In the genomic region with DNA sequence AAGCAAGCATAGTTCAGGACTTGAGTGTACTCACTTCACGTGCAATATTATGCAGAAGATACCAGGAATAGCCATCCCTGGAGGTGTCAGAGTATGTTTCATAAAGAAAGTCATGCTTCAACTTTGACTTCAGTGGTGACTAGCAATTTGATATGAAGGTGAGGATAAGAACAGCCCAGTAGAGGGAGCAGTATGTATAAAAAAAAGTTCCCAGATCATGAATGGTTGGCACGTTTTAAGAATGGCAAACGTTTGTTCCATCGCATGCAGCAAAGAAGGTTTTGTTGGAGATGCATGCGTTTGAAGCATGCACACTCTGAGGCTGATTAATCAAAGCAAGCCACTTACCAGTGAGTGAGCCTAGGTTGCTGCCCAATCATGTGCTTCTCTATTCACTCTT, we compare ENCODE assay signal across 12 cellular contexts. TPM values are rescaled to one million over a fixed set of nuclear protein-coding genes. Genes with fewer than 3 reads are reported as not detected.
A peak's percentile ranks its signal among the peaks of the same experiment; 100 is the strongest.
DNase-seq lines count a peak whose midpoint lies in the region; FAIRE-seq and TF ChIP-seq lines count a peak whose summit lies in the region.
"Had no signal": no experiment of that assay in that cellular context is flagged by ENCODE, and none has a peak within 500 bp of the region (broad histone marks: within the 10 kb centered on the region; RNA-seq: fewer than 3 reads in every experiment).

No MANE protein-coding gene starts in this region.

- no peaks in the 10 kb centered on the region for H4K20me1 ChIP-seq in osteoblast (ENCODE audit: insufficient read depth, low read length)

- H3K79me2 ChIP-seq in osteoblast (ENCODE audit: insufficient read depth, low read length) = no peaks in the 10 kb centered on the region

- no peak overlapping the region for H3K4me2 ChIP-seq in osteoblast (ENCODE audit: insufficient read depth, low read length)

- no peaks in the 10 kb centered on the region for H3K9me3 ChIP-seq in osteoblast (ENCODE audit: low read depth, low read length)
- H3K9me3 ChIP-seq: prostate gland, upper lobe of left lung had no signal

- no peak overlapping the region for H3K4me3 ChIP-seq in bronchial epithelial cell (ENCODE audit: low read depth, low read length)
- no peak overlapping the region for H3K4me3 ChIP-seq in osteoblast (ENCODE audit: insufficient read depth, low read length)
- H3K4me3 ChIP-seq: prostate gland, upper lobe of left lung had no signal

- H3K27ac ChIP-seq in osteoblast (ENCODE audit: low read depth, low read length) = no peak overlapping the region
- H3K27ac ChIP-seq: prostate gland, upper lobe of left lung had no signal

- no peak overlapping the region for H2AFZ ChIP-seq in osteoblast (ENCODE audit: low read length)

- H3K27me3 ChIP-seq in bronchial epithelial cell (ENCODE audit: control insufficient read depth, insufficient read depth, low read length) = no peaks in the 10 kb centered on the region
- no peaks in the 10 kb centered on the region for H3K27me3 ChIP-seq in osteoblast (ENCODE audit: insufficient read depth, low read length)
- H3K27me3 ChIP-seq: upper lobe of left lung had no signal

- DNase-seq in NCI-H524 (lab: John Stamatoyannopoulos, UW) (peak; percentile 28 to 55), NCI-H524 treated with DMSO at 0.1 percent for 48 hours (lab: John Stamatoyannopoulos, UW) (no peak), NCI-H1092 (lab: John Stamatoyannopoulos, UW) (peak; percentile 19), bronchial epithelial cell (ENCODE audit: low read depth) (peak; percentile 12), osteoblast (ENCODE audit: insufficient read length, low spot score, missing footprints) (no peak), ureter (ENCODE audit: low spot score) (no peak), NCI-H446 (lab: John Stamatoyannopoulos, UW) (no peak)
- DNase-seq in activated CD4-positive, alpha-beta T cell treated with anti-CD3 and anti-CD28 coated beads, Interleukin-2, amount 50 U/mL, for 1 hour = no peak
- DNase-seq: activated naive CD4-positive, alpha-beta T cell treated with anti-CD3 and anti-CD28 coated beads, Interleukin-2, amount 10 ng/mL, durations not matched to agents 7 days and 5 days; effector memory CD8-positive, alpha-beta T cell; upper lobe of left lung had no signal

- TF ChIP-seq CTCF in bronchial epithelial cell (IDR thresholded peaks at IDR 0.05; ENCODE audit: insufficient read depth, low read length, severe bottlenecking) (peak; percentile 14), osteoblast (IDR thresholded peaks at IDR 0.05; ENCODE audit: extremely low read depth, low read depth, low read length) (peak; percentile 7)

- H3K36me3 ChIP-seq in bronchial epithelial cell (ENCODE audit: control insufficient read depth, insufficient read depth, low read length) (no peaks in the 10 kb centered on the region), osteoblast (ENCODE audit: insufficient read depth, low read length) (no peaks in the 10 kb centered on the region)
- H3K36me3 ChIP-seq: prostate gland, upper lobe of left lung had no signal

- H3K4me1 ChIP-seq in osteoblast (ENCODE audit: insufficient read depth, low read length) = no peaks in the 10 kb centered on the region
- H3K4me1 ChIP-seq: prostate gland, upper lobe of left lung had no signal

- no peak for FAIRE-seq in bronchial epithelial cell (lab: Jason Lieb, UNC)

RNA-seq across cellular contexts. Expression of gene SLITRK4, which starts 33.5 kb away (rescaled TPM):
- total RNA-seq in bronchial epithelial cell = under 0.01 TPM in 2 replicates
- 0.29 and 0.36 TPM in 2 replicates for total RNA-seq in osteoblast
- total RNA-seq in ureter = 0.18 TPM

RNA-seq across cellular contexts. Expression of gene SPANXN2, which starts 51.2 kb away (rescaled TPM):
- total RNA-seq in bronchial epithelial cell (not detected in 2 replicates), osteoblast (not detected in 2 replicates), ureter (not detected)
- total RNA-seq: upper lobe of left lung had no signal

Comparison
In these comparisons a context has a peak if more than half of its experiments do, and no peak if none do; other contexts are left out.
1. DNase-seq: peak in NCI-H524 (2 of 2), NCI-H1092 (single experiment) and bronchial epithelial cell (single experiment); none in NCI-H524 treated with DMSO at 0.1 percent for 48 hours (single experiment), osteoblast (single experiment), ureter (single experiment), activated CD4-positive, alpha-beta T cell treated with anti-CD3 and anti-CD28 coated beads, Interleukin-2, amount 50 U/mL, for 1 hour (single experiment) and NCI-H446 (0 of 2).